Comparison of ENCODE assay signal across 1 cellular context in genomic region chr15:100714034-100714748, GRCh38.
TF ChIP-seq lines count a peak whose summit lies in the region.

No MANE protein-coding gene starts in this region.

TF ChIP-seq in IMR-90, 13 proteins besides CTCF, POLR2A, EP300 and RAD21 (continued from another document):
- TF ChIP-seq USF2 (IDR thresholded peaks at IDR 0.05; ENCODE audit: low read depth, low read length): no peak
- no peak for TF ChIP-seq BHLHE40 (IDR thresholded peaks at IDR 0.05; ENCODE audit: low read depth, low read length)
- no peak for TF ChIP-seq CHD1 (IDR thresholded peaks at IDR 0.05; ENCODE audit: low read depth, low read length)
- TF ChIP-seq MAFK (IDR thresholded peaks at IDR 0.05; ENCODE audit: low read depth, low read length): no peak
- no peak for TF ChIP-seq MXI1 (IDR thresholded peaks at IDR 0.05; ENCODE audit: borderline replicate concordance, low read depth, low read length)
- TF ChIP-seq SMC3 (IDR thresholded peaks at IDR 0.05; ENCODE audit: low read depth, low read length): no peak
- TF ChIP-seq NFE2L2 (IDR thresholded peaks at IDR 0.05; ENCODE audit: low read depth, low read length): no peak
- TF ChIP-seq MAZ (IDR thresholded peaks at IDR 0.05; ENCODE audit: borderline replicate concordance, low read depth, low read length): no peak
TF ChIP-seq in IMR-90: peak in this region for 0.
